In the genomic region with DNA sequence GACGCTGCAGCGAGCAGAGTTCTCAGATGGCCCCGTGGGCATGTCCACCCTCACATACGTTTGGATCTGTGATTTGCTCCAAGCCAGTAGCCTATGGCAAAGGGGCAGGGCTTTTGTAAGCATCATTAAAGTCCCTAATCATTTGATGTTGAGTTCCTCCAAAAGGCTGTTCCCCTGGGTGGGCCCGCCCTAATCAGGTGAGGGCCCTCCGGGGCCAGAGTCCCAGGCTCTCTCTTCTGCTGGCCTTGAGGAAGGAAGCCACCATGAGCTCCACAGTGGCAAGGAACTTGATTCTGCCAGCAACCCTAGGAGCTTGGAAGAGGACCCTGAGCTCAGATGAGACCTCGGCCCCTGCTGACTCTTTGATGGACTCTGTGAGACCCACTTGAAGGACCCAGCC, we compare ENCODE assay signal across 9 cellular contexts. TPM values are rescaled to one million over a fixed set of nuclear protein-coding genes. Genes with fewer than 3 reads are reported as not detected.
"Had no signal": no experiment of that assay in that cellular context is flagged by ENCODE, and none has a peak within 500 bp of the region (broad histone marks: within the 10 kb centered on the region; RNA-seq: fewer than 3 reads in every experiment).

No MANE protein-coding gene starts in this region.

- H3K9ac ChIP-seq: GM23248 had no signal

- H3K36me3 ChIP-seq: HAP-1 had no signal

- H3K4me1 ChIP-seq: HAP-1 had no signal

- H3K27ac ChIP-seq: GM23248 had no signal

- H2AFZ ChIP-seq: GM23248 had no signal

- ATAC-seq: HCT116 had no signal

- H3K4me3 ChIP-seq: GM23248, HAP-1 had no signal

- H3K9me3 ChIP-seq: HAP-1 had no signal

- DNase-seq: GM23248, GOT3, H7, IMR-90, KBM-7 had no signal

- FAIRE-seq: HTR-8/SVneo had no signal

RNA-seq across cellular contexts. Expression of a gene that starts 25.4 kb away (rescaled TPM):
- total RNA-seq: HT-29 had no signal
